Comparison of ENCODE assay signal across 19 cellular contexts in the genomic region with DNA sequence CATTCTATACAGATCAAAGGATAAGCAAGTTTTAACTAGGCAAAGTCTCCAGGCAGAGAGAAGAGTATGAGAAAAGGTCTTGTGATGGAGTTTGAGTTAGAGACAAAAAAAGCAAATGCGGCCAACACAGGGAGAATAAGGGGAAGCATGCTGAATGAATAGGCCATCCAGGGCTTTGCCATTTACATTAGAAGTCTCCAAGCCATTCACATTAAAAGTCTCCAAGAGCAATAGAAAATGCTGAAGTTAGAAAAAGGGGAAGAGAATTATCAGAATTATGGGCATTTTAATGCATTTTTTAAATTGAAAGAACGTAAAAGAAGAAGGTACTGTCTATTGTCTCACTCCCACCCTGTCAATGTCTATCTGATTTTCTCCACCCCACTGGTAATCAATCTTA.
"Had no signal": no experiment of that assay in that cellular context is flagged by ENCODE, and none has a peak within 500 bp of the region (broad histone marks: within the 10 kb centered on the region; RNA-seq: fewer than 3 reads in every experiment).

No MANE protein-coding gene starts in this region.

- H3K9me3 ChIP-seq: psoas muscle, right lobe of liver, testis had no signal

- H3K27ac ChIP-seq: dorsolateral prefrontal cortex, hepatocyte, parathyroid adenoma, psoas muscle, right lobe of liver, testis, tibial nerve had no signal

- H3K36me3 ChIP-seq: right lobe of liver, tibial nerve had no signal

- H3K4me3 ChIP-seq: dorsolateral prefrontal cortex, hepatocyte, psoas muscle, right lobe of liver, testis, tibial nerve had no signal

- H3K4me3 Mint-ChIP-seq: naive thymus-derived CD4-positive, alpha-beta T cell; nephron progenitor cell; stimulated activated naive B cell treated with anti-CD40 and anti-IgM and Interleukin-4, amounts not matched to agents 10 μg/mL and 1 μg/mL and 100 μg/mL, for 72 hours; stimulated activated naive CD8-positive, alpha-beta T cell treated with anti-CD3 and anti-CD28 coated beads, Interleukin-15, amount 100 ng/mL, for 72 hours had no signal

- H3K4me1 ChIP-seq: right lobe of liver, testis had no signal

- H3K27me3 ChIP-seq: dorsolateral prefrontal cortex, hepatocyte, right lobe of liver, testis, tibial nerve had no signal

- H3K27ac Mint-ChIP-seq: naive thymus-derived CD4-positive, alpha-beta T cell; nephron progenitor cell; stimulated activated naive B cell treated with anti-CD40 and anti-IgM and Interleukin-4, amounts not matched to agents 10 μg/mL and 1 μg/mL and 100 μg/mL, for 72 hours; stimulated activated naive CD8-positive, alpha-beta T cell treated with anti-CD3 and anti-CD28 coated beads, Interleukin-15, amount 100 ng/mL, for 72 hours had no signal

- DNase-seq: cortex of kidney; dorsolateral prefrontal cortex; effector CD8-positive, alpha-beta T cell; foreskin melanocyte; head of caudate nucleus; kidney glomerular epithelial cell; mammary epithelial cell; naive thymus-derived CD4-positive, alpha-beta T cell; nephron progenitor cell; psoas muscle; retina; right lobe of liver; stimulated activated CD4-positive, alpha-beta T cell treated with anti-CD3 and anti-CD28 coated beads, Interleukin-4, amount 100 ng/mL, for 24 hours; stimulated activated naive B cell treated with anti-CD40 and anti-IgM and Interleukin-4, amounts not matched to agents 10 μg/mL and 1 μg/mL and 100 μg/mL, for 72 hours; stimulated activated naive CD8-positive, alpha-beta T cell treated with anti-CD3 and anti-CD28 coated beads, Interleukin-15, amount 100 ng/mL, for 72 hours; testis had no signal

- H3K4me1 Mint-ChIP-seq: nephron progenitor cell; stimulated activated naive CD8-positive, alpha-beta T cell treated with anti-CD3 and anti-CD28 coated beads, Interleukin-15, amount 100 ng/mL, for 72 hours had no signal

- H3K27me3 Mint-ChIP-seq: naive thymus-derived CD4-positive, alpha-beta T cell; stimulated activated naive B cell treated with anti-CD40 and anti-IgM and Interleukin-4, amounts not matched to agents 10 μg/mL and 1 μg/mL and 100 μg/mL, for 72 hours; stimulated activated naive CD8-positive, alpha-beta T cell treated with anti-CD3 and anti-CD28 coated beads, Interleukin-15, amount 100 ng/mL, for 72 hours had no signal

- H3K9ac ChIP-seq: parathyroid adenoma had no signal

- ATAC-seq: naive thymus-derived CD4-positive, alpha-beta T cell; psoas muscle; right lobe of liver; stimulated activated naive B cell treated with anti-CD40 and anti-IgM and Interleukin-4, amounts not matched to agents 10 μg/mL and 1 μg/mL and 100 μg/mL, for 72 hours; stimulated activated naive CD8-positive, alpha-beta T cell treated with anti-CD3 and anti-CD28 coated beads, Interleukin-15, amount 100 ng/mL, for 72 hours had no signal
